ENCODE assay signal across 10 cellular contexts in the genomic region with DNA sequence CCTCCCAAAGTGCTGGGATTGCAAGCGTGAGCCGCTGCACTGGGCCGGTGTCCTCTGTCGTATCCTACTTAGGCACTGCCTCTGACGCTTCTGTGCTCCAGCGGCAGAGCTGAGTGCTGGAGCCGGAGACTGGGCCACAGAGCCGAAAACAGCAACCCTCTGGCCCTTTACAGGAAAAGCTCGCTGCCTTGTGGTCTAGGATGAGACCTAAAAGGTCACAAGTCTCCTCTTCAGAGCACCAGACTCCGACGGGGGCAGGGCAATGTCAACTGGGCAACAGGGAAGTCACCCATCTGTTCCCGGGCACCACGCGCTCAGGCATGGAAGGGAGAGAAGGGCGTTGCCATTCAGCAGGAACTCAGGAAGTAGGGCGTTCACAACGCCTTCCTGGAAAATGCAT.
DNase-seq lines count a peak whose midpoint lies in the region; ATAC-seq and TF ChIP-seq lines count a peak whose summit lies in the region.
"Had no signal": no experiment of that assay in that cellular context is flagged by ENCODE, and none has a peak within 500 bp of the region (broad histone marks: within the 10 kb centered on the region; RNA-seq: fewer than 3 reads in every experiment).

No MANE protein-coding gene starts in this region.

- peaks cover 4% of the 10 kb centered on the region for H3K36me3 Mint-ChIP-seq in CD4-positive, CD25-positive, alpha-beta regulatory T cell

- no peaks in the 10 kb centered on the region for H3K27me3 ChIP-seq in CD4-positive, CD25-positive, alpha-beta regulatory T cell (ENCODE audit: control insufficient read depth, insufficient read depth, low read length)
- H3K27me3 ChIP-seq in esophagus muscularis mucosa, result no peaks in the 10 kb centered on the region

- H3K4me1 ChIP-seq in CD4-positive, CD25-positive, alpha-beta regulatory T cell (ENCODE audit: control insufficient read depth, insufficient read depth, low read length, poor library complexity, severe bottlenecking), result peaks cover 10% of the 10 kb centered on the region
- peaks cover 0 to 10% (median 6%) of the 10 kb centered on the region in 4 donors for H3K4me1 ChIP-seq in esophagus muscularis mucosa

- H3K4me3 ChIP-seq in CD4-positive, CD25-positive, alpha-beta regulatory T cell (ENCODE audit: low read depth, low read length), result no peak overlapping the region
- no peak overlapping the region for H3K4me3 ChIP-seq in fibroblast of villous mesenchyme (ENCODE audit: low read depth, low read length)
- no peak overlapping the region for H3K4me3 ChIP-seq in esophagus muscularis mucosa

- H3K4me3 Mint-ChIP-seq in CD4-positive, CD25-positive, alpha-beta regulatory T cell, result peak overlapping the region in 2 of 4 donors; percentile 40 to 74

- peak in 1 of 3 donors; percentile 60 for DNase-seq in CD4-positive, CD25-positive, alpha-beta regulatory T cell
- DNase-seq in RPMI7951 (ENCODE audit: low read depth) (peak; percentile 29), fibroblast of villous mesenchyme (ENCODE audit: low read depth) (peak; percentile 11), omental fat pad (ENCODE audit: low spot score) (no peak), NCI-H1048 (lab: John Stamatoyannopoulos, UW) (no peak), midbrain (lab: John Stamatoyannopoulos, UW) (no peak), NCI-H774 (lab: John Stamatoyannopoulos, UW) (no peak), esophagus muscularis mucosa (ENCODE audit: extremely low spot score) (no peak)
- DNase-seq: cerebellar nuclear complex, NCI-H1417 had no signal

- no peak for ATAC-seq in CD4-positive, CD25-positive, alpha-beta regulatory T cell (ENCODE audit: low read depth in 2 of 2)
- peak; percentile 58 for ATAC-seq in omental fat pad (ENCODE audit: low FRiP score)

- TF ChIP-seq EP300 in esophagus muscularis mucosa (IDR thresholded peaks at IDR 0.05), result no peak

- peaks cover 0 to 23% (median 6%) of the 10 kb centered on the region in 4 donors for H3K4me1 Mint-ChIP-seq in CD4-positive, CD25-positive, alpha-beta regulatory T cell

- H3K27ac ChIP-seq in CD4-positive, CD25-positive, alpha-beta regulatory T cell (ENCODE audit: insufficient read depth, low read length, poor library complexity, severe bottlenecking), result no peak overlapping the region
- peak overlapping the region in 2 of 4 donors; percentile 25 to 64 for H3K27ac ChIP-seq in esophagus muscularis mucosa (replicated peaks in 1 of 4)

- no peak for TF ChIP-seq POLR2A in esophagus muscularis mucosa (IDR thresholded peaks at IDR 0.05; ENCODE audit: low read depth)

- H3K27me3 Mint-ChIP-seq in CD4-positive, CD25-positive, alpha-beta regulatory T cell, result no peaks in the 10 kb centered on the region

- intact Hi-C loops in esophagus muscularis mucosa (cut with DNase I), result no loop called here

- TF ChIP-seq CTCF in fibroblast of villous mesenchyme (IDR thresholded peaks at IDR 0.05; ENCODE audit: insufficient read depth, low read depth, low read length), result no peak
- TF ChIP-seq CTCF in omental fat pad (IDR thresholded peaks at IDR 0.05), result no peak
- no peak for TF ChIP-seq CTCF in esophagus muscularis mucosa (IDR thresholded peaks at IDR 0.05)

- H3K27ac Mint-ChIP-seq in CD4-positive, CD25-positive, alpha-beta regulatory T cell, result peak overlapping the region in 2 of 3 donors; percentile 63 to 80

- WGBS in esophagus muscularis mucosa, result 72% methylated on average over 15 of the region's 17 CpGs

- no peaks in the 10 kb centered on the region for H3K36me3 ChIP-seq in CD4-positive, CD25-positive, alpha-beta regulatory T cell (ENCODE audit: control insufficient read depth, insufficient read depth, low read length)
- H3K36me3 ChIP-seq in esophagus muscularis mucosa, result no peaks in the 10 kb centered on the region

- no peaks in the 10 kb centered on the region for H3K9me3 ChIP-seq in CD4-positive, CD25-positive, alpha-beta regulatory T cell (ENCODE audit: control insufficient read depth in 2 of 2, low read length in 2 of 2)
- no peaks in the 10 kb centered on the region for H3K9me3 ChIP-seq in esophagus muscularis mucosa

- peaks cover 0 to 4% (median 0%) of the 10 kb centered on the region in 7 donors for H3K9me3 Mint-ChIP-seq in CD4-positive, CD25-positive, alpha-beta regulatory T cell

Comparison
In these comparisons a context has a peak if more than half of its experiments do, and no peak if none do; other contexts are left out.
1. DNase-seq: peak in RPMI7951 (single experiment) and fibroblast of villous mesenchyme (single experiment); none in omental fat pad (single experiment), NCI-H1048 (single experiment), midbrain (single experiment), NCI-H774 (single experiment) and esophagus muscularis mucosa (single experiment).